In genomic region chr21:45849651-45850050, GRCh38 we compare ENCODE assay signal across 14 cellular contexts.
A peak's percentile ranks its signal among the peaks of the same experiment; 100 is the strongest.
DNase-seq lines count a peak whose midpoint lies in the region; ATAC-seq and TF ChIP-seq lines count a peak whose summit lies in the region.
"Had no signal": no experiment of that assay in that cellular context is flagged by ENCODE, and none has a peak within 500 bp of the region (broad histone marks: within the 10 kb centered on the region; RNA-seq: fewer than 3 reads in every experiment).

No MANE protein-coding gene starts in this region.

- H3K27me3 ChIP-seq in CD8-positive, alpha-beta T cell (ENCODE audit: insufficient read depth, low read length) = no peaks in the 10 kb centered on the region
- no peaks in the 10 kb centered on the region for H3K27me3 ChIP-seq in IMR-90 (ENCODE audit: control insufficient read depth, insufficient read depth, low read length)
- H3K27me3 ChIP-seq: BE2C had no signal

- no peak for DNase-seq in CD8-positive, alpha-beta T cell
- DNase-seq in IMR-90 = no peak
- peak; percentile 5 for DNase-seq in left lobe of liver (ENCODE audit: low spot score)
- DNase-seq in type B pancreatic cell (ENCODE audit: extremely low spot score, unreplicated experiment) = peak; percentile 60
- DNase-seq: BE2C; CD8-positive, alpha-beta memory T cell; DMS53; GF-D8; GM23248 had no signal

- H3K4me1 ChIP-seq in CD8-positive, alpha-beta T cell (ENCODE audit: insufficient read depth, low read length) = peaks cover 8% of the 10 kb centered on the region
- H3K4me1 ChIP-seq in IMR-90 (ENCODE audit: control insufficient read depth, insufficient read depth, low read length) = peaks cover 3% of the 10 kb centered on the region
- H3K4me1 ChIP-seq: A549, BE2C had no signal

- H2BK120ac ChIP-seq in IMR-90 (ENCODE audit: low read depth, low read length) = no peak overlapping the region

- peak overlapping the region; percentile 8 for H3K27ac Mint-ChIP-seq in CD8-positive, alpha-beta T cell
- no peak overlapping the region for H3K27ac Mint-ChIP-seq in type B pancreatic cell
- H3K27ac Mint-ChIP-seq in activated T-helper 17 cell treated with anti-CD3 and anti-CD28 coated beads, Interleukin-2, amount 50 U/mL, for 72 hours = no peak overlapping the region
- H3K27ac Mint-ChIP-seq: CD8-positive, alpha-beta memory T cell; IgD-negative memory B cell had no signal

- no peak overlapping the region for H4K91ac ChIP-seq in IMR-90 (ENCODE audit: insufficient read depth, low read depth, low read length)

- in situ Hi-C loops in IMR-90 (cut with MboI; ENCODE audit: low sequenced_read_pairs) = no loop called here

- H3K79me1 ChIP-seq in IMR-90 (ENCODE audit: low read depth in 1 of 2, low read length in 2 of 2) = no peaks in the 10 kb centered on the region

- dilution Hi-C loops in IMR-90 (cut with HindIII; ENCODE audit: low sequenced_read_pairs, unreplicated experiment) = no loop called here

- no peak overlapping the region for H3K27ac ChIP-seq in CD8-positive, alpha-beta T cell (ENCODE audit: low read depth, low read length)
- no peak overlapping the region for H3K27ac ChIP-seq in IMR-90 (ENCODE audit: insufficient read depth, low read length)
- H3K27ac ChIP-seq: A549, C4-2B, GM23248 had no signal

- H3K56ac ChIP-seq in IMR-90 (ENCODE audit: extremely low read depth, insufficient read depth, low read length) = no peak overlapping the region

- H3K18ac ChIP-seq in IMR-90 (ENCODE audit: low read depth, low read length) = no peak overlapping the region

- H3K36me3 ChIP-seq in CD8-positive, alpha-beta T cell (ENCODE audit: insufficient read depth, low read length) = no peaks in the 10 kb centered on the region
- 0 out of 2 replicates have a peak, but pooled peaks cover 2% of the 10 kb centered on the region for H3K36me3 ChIP-seq in IMR-90 (ENCODE audit: control insufficient read depth, insufficient read depth, low read length)
- H3K36me3 ChIP-seq: BE2C had no signal

- H3K9me1 ChIP-seq in IMR-90 (ENCODE audit: insufficient read depth, low read length) = peaks cover 12% of the 10 kb centered on the region

- 83% methylated on average over 3 of the region's 10 CpGs; no CpG with 5 or more reads in 1 of the 2 experiments for WGBS in IMR-90 (ENCODE audit: extremely low coverage in 2 of 2, insufficient read length in 1 of 2), 2 experiments

- H3K4me2 ChIP-seq in IMR-90 (ENCODE audit: low read depth, low read length) = no peak overlapping the region
- H3K4me2 ChIP-seq: A549 had no signal

- H4K8ac ChIP-seq in IMR-90 (ENCODE audit: low read depth in 2 of 2, low read length in 2 of 2) = no peak overlapping the region

- no peak overlapping the region for H3K23ac ChIP-seq in IMR-90 (ENCODE audit: low read depth, low read length)

- ATAC-seq in CD8-positive, alpha-beta T cell = peak; percentile 68
- no peak for ATAC-seq in IMR-90 (ENCODE audit: low read depth)
- no peak for ATAC-seq in left lobe of liver
- no peak for ATAC-seq in activated T-helper 17 cell treated with anti-CD3 and anti-CD28 coated beads, Interleukin-2, amount 50 U/mL, for 72 hours (replicated peaks)
- no peak for ATAC-seq in GM18858 (IDR thresholded peaks at IDR 0.05; ENCODE audit: unreplicated experiment)
- ATAC-seq: A549 had no signal

- peak overlapping the region; percentile 54; the same call in 1 of the 2 replicates for H2AK5ac ChIP-seq in IMR-90 (ENCODE audit: low read depth, low read length)

- H3K4ac ChIP-seq in IMR-90 (ENCODE audit: low read depth, low read length) = no peak overlapping the region

- no peak overlapping the region for H2BK15ac ChIP-seq in IMR-90 (ENCODE audit: low read depth, low read length)

- no peak overlapping the region for H2BK5ac ChIP-seq in IMR-90 (ENCODE audit: low read depth, low read length, poor library complexity, severe bottlenecking)

- no peak overlapping the region for H2BK20ac ChIP-seq in IMR-90 (ENCODE audit: low read depth, low read length)

- peak overlapping the region; percentile 25 for H2AFZ ChIP-seq in IMR-90 (replicated peaks; ENCODE audit: low read length, poor library complexity)
- H2AFZ ChIP-seq: GM23248 had no signal

- no peak overlapping the region for H4K5ac ChIP-seq in IMR-90 (ENCODE audit: low read depth, low read length)

- no peak overlapping the region for H2AK9ac ChIP-seq in IMR-90 (replicated peaks; ENCODE audit: low read depth, low read length, poor library complexity)

- TF ChIP-seq CTCF in CD8-positive, alpha-beta T cell (IDR thresholded peaks at IDR 0.05) = no peak
- TF ChIP-seq CTCF in IMR-90 (conservative IDR thresholded peaks at IDR 0.05; ENCODE audit: low read depth, low read length) (no peak), type B pancreatic cell (conservative IDR thresholded peaks at IDR 0.05) (no peak)

- no peak overlapping the region for H3K4me3 Mint-ChIP-seq in CD8-positive, alpha-beta T cell
- no peak overlapping the region for H3K4me3 Mint-ChIP-seq in type B pancreatic cell
- no peak overlapping the region for H3K4me3 Mint-ChIP-seq in activated T-helper 17 cell treated with anti-CD3 and anti-CD28 coated beads, Interleukin-2, amount 50 U/mL, for 72 hours
- H3K4me3 Mint-ChIP-seq: CD8-positive, alpha-beta memory T cell; IgD-negative memory B cell had no signal

- no peaks in the 10 kb centered on the region for H3K36me3 Mint-ChIP-seq in CD8-positive, alpha-beta T cell
- H3K36me3 Mint-ChIP-seq in type B pancreatic cell = no peaks in the 10 kb centered on the region
- H3K36me3 Mint-ChIP-seq in activated T-helper 17 cell treated with anti-CD3 and anti-CD28 coated beads, Interleukin-2, amount 50 U/mL, for 72 hours (ENCODE audit: low read depth) = no peaks in the 10 kb centered on the region
- H3K36me3 Mint-ChIP-seq: CD8-positive, alpha-beta memory T cell; IgD-negative memory B cell had no signal

- CTCF ChIA-PET in CD8-positive, alpha-beta T cell (lab: Charles Lee) = interaction anchor here (1.3 kb wide), 1 partner anchor 32 kb away, joined by 3 read pairs; no protein-coding TSS in a partner anchor
- CTCF ChIA-PET in IMR-90 (lab: Yijun Ruan, JAX) = no interaction called here

- POLR2A ChIA-PET in CD8-positive, alpha-beta T cell (lab: Charles Lee) = no interaction called here
- POLR2A ChIA-PET in IMR-90 (lab: Charles Lee; ENCODE audit: unreplicated experiment) = no interaction called here

- H3K9ac ChIP-seq in IMR-90 (ENCODE audit: low read depth, low read length) = no peak overlapping the region
- H3K9ac ChIP-seq: GM23248 had no signal

- peaks cover 16% of the 10 kb centered on the region for H3K4me1 Mint-ChIP-seq in CD8-positive, alpha-beta T cell (ENCODE audit: low read depth)
- H3K4me1 Mint-ChIP-seq in type B pancreatic cell (ENCODE audit: unreplicated experiment) = peaks cover 22% of the 10 kb centered on the region
- H3K4me1 Mint-ChIP-seq in activated T-helper 17 cell treated with anti-CD3 and anti-CD28 coated beads, Interleukin-2, amount 50 U/mL, for 72 hours = peaks cover 14% of the 10 kb centered on the region
- H3K4me1 Mint-ChIP-seq: CD8-positive, alpha-beta memory T cell had no signal

- no peak for TF ChIP-seq POLR2A in IMR-90 (IDR thresholded peaks at IDR 0.05; ENCODE audit: low read depth, low read length)

- H3K9me3 ChIP-seq in CD8-positive, alpha-beta T cell (ENCODE audit: low read length) = no peaks in the 10 kb centered on the region
- peaks cover 5% of the 10 kb centered on the region; the same call in 1 of the 2 replicates for H3K9me3 ChIP-seq in IMR-90 (ENCODE audit: control insufficient read depth, insufficient read depth, low read length)
- H3K9me3 ChIP-seq: A549, BE2C had no signal

- H3K14ac ChIP-seq in IMR-90 (replicated peaks; ENCODE audit: low read depth, low read length) = no peak overlapping the region

- H3K27me3 Mint-ChIP-seq in CD8-positive, alpha-beta T cell (ENCODE audit: low read depth) = peaks cover 15% of the 10 kb centered on the region
- peaks cover 4% of the 10 kb centered on the region for H3K27me3 Mint-ChIP-seq in type B pancreatic cell
- H3K27me3 Mint-ChIP-seq in activated T-helper 17 cell treated with anti-CD3 and anti-CD28 coated beads, Interleukin-2, amount 50 U/mL, for 72 hours = peaks cover 17% of the 10 kb centered on the region

- H4K20me1 ChIP-seq in IMR-90 (ENCODE audit: insufficient read depth, low read length) = no peaks in the 10 kb centered on the region

- no peak overlapping the region for H3K4me3 ChIP-seq in CD8-positive, alpha-beta T cell (ENCODE audit: low read depth, low read length)
- no peak overlapping the region for H3K4me3 ChIP-seq in IMR-90 (ENCODE audit: insufficient read depth, low read depth, low read length)
- H3K4me3 ChIP-seq: A549, GM23248 had no signal

- BruUV-seq in IMR-90 (replicated peaks; lab: Mats Ljungman, UMichigan) = no TSS peak

- intact Hi-C loops in CD8-positive, alpha-beta T cell (cut with DNase I, micrococcal nuclease) = no loop called here
- intact Hi-C loops in IMR-90 (cut with micrococcal nuclease) = no loop called here

- H3K9me3 Mint-ChIP-seq in CD8-positive, alpha-beta T cell = no peaks in the 10 kb centered on the region
- H3K9me3 Mint-ChIP-seq in type B pancreatic cell = no peaks in the 10 kb centered on the region
- H3K9me3 Mint-ChIP-seq in activated T-helper 17 cell treated with anti-CD3 and anti-CD28 coated beads, Interleukin-2, amount 50 U/mL, for 72 hours = no peaks in the 10 kb centered on the region
- H3K9me3 Mint-ChIP-seq: CD8-positive, alpha-beta memory T cell had no signal

- no peak for TF ChIP-seq RAD21 in IMR-90 (IDR thresholded peaks at IDR 0.05; ENCODE audit: low read length)

TF ChIP-seq in IMR-90, 13 proteins besides CTCF, POLR2A, EP300 and RAD21 (continues in another document):
- TF ChIP-seq MXI1 (IDR thresholded peaks at IDR 0.05; ENCODE audit: borderline replicate concordance, low read depth, low read length) (no peak), MAFK (IDR thresholded peaks at IDR 0.05; ENCODE audit: low read depth, low read length) (no peak), NFE2L2 (IDR thresholded peaks at IDR 0.05; ENCODE audit: low read depth, low read length) (no peak), RCOR1 (IDR thresholded peaks at IDR 0.05; ENCODE audit: insufficient replicate concordance, low read length) (no peak), USF2 (IDR thresholded peaks at IDR 0.05; ENCODE audit: low read depth, low read length) (no peak)

Comparison
In these comparisons a context has a peak if more than half of its experiments do, and no peak if none do; other contexts are left out.
1. DNase-seq: peak in left lobe of liver (single experiment) and type B pancreatic cell (single experiment); none in CD8-positive, alpha-beta T cell (0 of 7) and IMR-90 (single experiment).